In the genomic region with DNA sequence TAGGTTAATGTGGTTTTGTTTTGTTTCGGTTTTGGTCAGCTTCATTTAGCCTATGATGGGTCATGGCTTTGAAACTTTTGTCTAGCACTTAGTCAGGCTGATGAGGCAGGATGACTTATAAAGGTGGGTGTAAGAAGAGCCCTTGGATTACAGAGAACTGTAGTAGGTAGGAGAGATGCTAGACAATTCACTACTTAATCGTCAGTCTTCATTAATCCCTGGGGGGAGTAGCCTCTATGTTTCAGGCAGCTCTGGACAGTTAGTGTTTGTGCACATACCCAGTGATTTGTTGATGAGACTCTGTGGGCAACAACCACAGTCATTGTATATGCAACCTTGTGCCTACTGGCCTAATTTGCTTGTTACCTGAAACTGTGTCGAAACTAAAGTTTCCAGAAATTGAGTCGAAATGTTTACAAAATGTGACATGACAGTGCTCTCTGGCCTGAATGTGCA, we compare ENCODE assay signal across 7 cellular contexts.
DNase-seq lines count a peak whose midpoint lies in the region; ATAC-seq and FAIRE-seq lines count a peak whose summit lies in the region.

No MANE protein-coding gene starts in this region.

- peaks cover 56% of the 10 kb centered on the region for H3K36me3 Mint-ChIP-seq in T-helper 2 cell treated with Interferon-gamma antibody and Interleukin-4, amounts not matched to agents 5 μg/mL and 100 μg/mL, for 36 hours (ENCODE audit: low read depth)
- H3K36me3 Mint-ChIP-seq in natural killer cell treated with Interleukin-12 subunit alpha and Interleukin-12 subunit beta and Interleukin-15 and Interleukin-18, amount 100 ng/mL, for 72 hours: peaks cover 20% of the 10 kb centered on the region

- peaks cover 5% of the 10 kb centered on the region for H3K9me3 Mint-ChIP-seq in T-helper 2 cell treated with Interferon-gamma antibody and Interleukin-4, amounts not matched to agents 5 μg/mL and 100 μg/mL, for 36 hours
- no peaks in the 10 kb centered on the region for H3K9me3 Mint-ChIP-seq in natural killer cell treated with Interleukin-12 subunit alpha and Interleukin-12 subunit beta and Interleukin-15 and Interleukin-18, amount 100 ng/mL, for 72 hours

- no peak overlapping the region for H3K27ac Mint-ChIP-seq in T-helper 2 cell treated with Interferon-gamma antibody and Interleukin-4, amounts not matched to agents 5 μg/mL and 100 μg/mL, for 36 hours
- peak overlapping the region in 1 of 2 donors; percentile 1 for H3K27ac Mint-ChIP-seq in natural killer cell treated with Interleukin-12 subunit alpha and Interleukin-12 subunit beta and Interleukin-15 and Interleukin-18, amount 100 ng/mL, for 72 hours

- peaks cover 14% of the 10 kb centered on the region for H3K4me1 Mint-ChIP-seq in T-helper 2 cell treated with Interferon-gamma antibody and Interleukin-4, amounts not matched to agents 5 μg/mL and 100 μg/mL, for 36 hours (ENCODE audit: low read depth)
- peaks cover 9 to 38% of the 10 kb centered on the region in 2 donors for H3K4me1 Mint-ChIP-seq in natural killer cell treated with Interleukin-12 subunit alpha and Interleukin-12 subunit beta and Interleukin-15 and Interleukin-18, amount 100 ng/mL, for 72 hours (ENCODE audit: low read depth in 2 of 2)

- no peak overlapping the region for H3K4me3 Mint-ChIP-seq in T-helper 2 cell treated with Interferon-gamma antibody and Interleukin-4, amounts not matched to agents 5 μg/mL and 100 μg/mL, for 36 hours
- H3K4me3 Mint-ChIP-seq in natural killer cell treated with Interleukin-12 subunit alpha and Interleukin-12 subunit beta and Interleukin-15 and Interleukin-18, amount 100 ng/mL, for 72 hours: peak overlapping the region; percentile 28

- peak; percentile 92 for ATAC-seq in HG02571 (IDR thresholded peaks at IDR 0.05; ENCODE audit: unreplicated experiment)
- peak; percentile 79 to 100 for ATAC-seq in natural killer cell treated with Interleukin-12 subunit alpha and Interleukin-12 subunit beta and Interleukin-15 and Interleukin-18, amount 100 ng/mL, for 72 hours

- peak; percentile 89 for FAIRE-seq in GM19239 (lab: Jason Lieb, UNC)

- H3K27me3 Mint-ChIP-seq in T-helper 2 cell treated with Interferon-gamma antibody and Interleukin-4, amounts not matched to agents 5 μg/mL and 100 μg/mL, for 36 hours (ENCODE audit: low read depth): no peaks in the 10 kb centered on the region
- no peaks in the 10 kb centered on the region for H3K27me3 Mint-ChIP-seq in natural killer cell treated with Interleukin-12 subunit alpha and Interleukin-12 subunit beta and Interleukin-15 and Interleukin-18, amount 100 ng/mL, for 72 hours

- peak; percentile 25 for DNase-seq in GM19239 (ENCODE audit: insufficient read length, low spot score)
- DNase-seq in T-helper 2 cell treated with Interferon-gamma antibody and Interleukin-4, amounts not matched to agents 5 μg/mL and 100 μg/mL, for 36 hours (ENCODE audit: low spot score): peak; percentile 45
- no peak for DNase-seq in natural killer cell treated with Interleukin-12 subunit alpha and Interleukin-12 subunit beta and Interleukin-15 and Interleukin-18, amount 100 ng/mL, for 72 hours (ENCODE audit: low spot score)
- DNase-seq in putamen (ENCODE audit: low spot score): no peak
- DNase-seq in NCI-H524 treated with DMSO at 0.1 percent for 48 hours (lab: John Stamatoyannopoulos, UW): no peak
- no peak for DNase-seq in medulla oblongata (ENCODE audit: extremely low spot score)

Comparison
In these comparisons a context has a peak if more than half of its experiments do, and no peak if none do; other contexts are left out.
1. DNase-seq: peak in GM19239 (single experiment) and T-helper 2 cell treated with Interferon-gamma antibody and Interleukin-4, amounts not matched to agents 5 μg/mL and 100 μg/mL, for 36 hours (single experiment); none in natural killer cell treated with Interleukin-12 subunit alpha and Interleukin-12 subunit beta and Interleukin-15 and Interleukin-18, amount 100 ng/mL, for 72 hours (single experiment), putamen (single experiment), NCI-H524 treated with DMSO at 0.1 percent for 48 hours (single experiment) and medulla oblongata (single experiment).